Comparison of ENCODE assay signal across 11 cellular contexts in the genomic region with DNA sequence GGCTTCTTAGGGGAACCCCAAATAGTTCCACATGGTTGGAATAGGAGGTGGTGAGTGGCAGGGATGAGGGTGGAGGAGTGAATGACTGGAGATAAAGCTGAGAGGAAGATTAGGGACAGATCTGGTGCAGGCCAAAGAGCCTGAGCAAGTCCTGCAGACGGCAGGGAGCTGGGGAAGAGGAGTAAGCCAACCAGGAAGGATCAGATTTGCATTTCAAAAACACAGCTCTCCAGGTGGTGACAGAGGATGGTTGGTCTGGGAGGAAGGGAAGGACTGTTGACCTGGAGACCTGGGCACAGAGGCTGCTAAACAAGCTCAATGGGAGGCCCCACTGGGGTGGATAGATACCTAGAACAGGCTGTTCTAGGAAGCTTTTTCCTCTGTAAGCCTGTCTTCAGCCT. TPM values are rescaled to one million over a fixed set of nuclear protein-coding genes. Genes with fewer than 3 reads are reported as not detected.
DNase-seq lines count a peak whose midpoint lies in the region; ATAC-seq, FAIRE-seq and TF ChIP-seq lines count a peak whose summit lies in the region.
"Had no signal": no experiment of that assay in that cellular context is flagged by ENCODE, and none has a peak within 500 bp of the region (broad histone marks: within the 10 kb centered on the region; RNA-seq: fewer than 3 reads in every experiment).

No MANE protein-coding gene starts in this region.

- H3K4me1 ChIP-seq in BLaER1 treated with 17β-estradiol and CSF1 and Interleukin-3, amounts not matched to agents 10 nM and 100 nM, result peaks cover 77 to 95% (median 89%) of the 10 kb centered on the region in 10 experiments
- H3K4me1 ChIP-seq in IMR-90 (ENCODE audit: control insufficient read depth, insufficient read depth, low read length) (peaks cover 7% of the 10 kb centered on the region; the same call in 1 of the 2 replicates), mesendoderm (ENCODE audit: control insufficient read depth, low read depth, low read length) (peaks cover 21% of the 10 kb centered on the region)
- H3K4me1 ChIP-seq: psoas muscle had no signal

- H3K9me1 ChIP-seq in IMR-90 (ENCODE audit: insufficient read depth, low read length), result peaks cover 8% of the 10 kb centered on the region; the same call in 1 of the 2 replicates

- H3K9ac ChIP-seq in BLaER1 treated with 17β-estradiol and CSF1 and Interleukin-3, amounts not matched to agents 10 nM and 100 nM, result peak overlapping the region; percentile 65 to 88 (median 78)
- H3K9ac ChIP-seq in IMR-90 (ENCODE audit: low read depth, low read length) (no peak overlapping the region), mesendoderm (ENCODE audit: low read length) (no peak overlapping the region)

- no CpG with 5 or more reads among the region's 1 CpG for WGBS in IMR-90 (ENCODE audit: extremely low coverage in 2 of 2, insufficient read length in 1 of 2), 2 experiments
- whole genome bisulfite sequencing in mesendoderm (ENCODE audit: extremely low coverage, insufficient coverage, low lambda C conversion rate), result no CpG with 5 or more reads among the region's 1 CpG

- POLR2A ChIA-PET in IMR-90 (lab: Charles Lee; ENCODE audit: unreplicated experiment) (no interaction called here), MCF 10A (lab: Yijun Ruan, JAX) (interaction anchor here (0.8 to 6.0 kb wide), 13 partner anchors 12 to 143 kb away, joined by 3 to 80 read pairs (median 4); a partner anchor contains a TSS)

- no peak overlapping the region for H3K18ac ChIP-seq in IMR-90 (ENCODE audit: low read depth, low read length)
- no peak overlapping the region for H3K18ac ChIP-seq in mesendoderm (ENCODE audit: low read length)

- H3K4me3 Mint-ChIP-seq in MCF 10A (ENCODE audit: unreplicated experiment), result peak overlapping the region; percentile 21
- H3K4me3 Mint-ChIP-seq: activated T-cell treated with anti-CD3 and anti-CD28 coated beads, Interleukin-2, amount 50 U/mL, for 4 hours had no signal

- 0 out of 2 replicates have a peak overlapping the region, but pooled peaks have one; percentile 4 for H2AK5ac ChIP-seq in IMR-90 (ENCODE audit: low read depth, low read length)
- no peak overlapping the region for H2AK5ac ChIP-seq in mesendoderm (ENCODE audit: low read length)

- peaks cover 21 to 33% (median 27%) of the 10 kb centered on the region in 11 experiments for H3K27me3 ChIP-seq in BLaER1 treated with 17β-estradiol and CSF1 and Interleukin-3, amounts not matched to agents 10 nM and 100 nM
- H3K27me3 ChIP-seq in IMR-90 (ENCODE audit: control insufficient read depth, insufficient read depth, low read length) (peaks cover 30% of the 10 kb centered on the region), mesendoderm (ENCODE audit: insufficient read depth, low read length, poor library complexity) (no peaks in the 10 kb centered on the region)

- no peak for TF ChIP-seq RAD21 in IMR-90 (IDR thresholded peaks at IDR 0.05; ENCODE audit: low read length)

- H3K36me3 ChIP-seq in BLaER1 treated with 17β-estradiol and CSF1 and Interleukin-3, amounts not matched to agents 10 nM and 100 nM, result no peaks in the 10 kb centered on the region
- no peaks in the 10 kb centered on the region for H3K36me3 ChIP-seq in IMR-90 (ENCODE audit: control insufficient read depth, insufficient read depth, low read length)
- H3K36me3 ChIP-seq in mesendoderm (ENCODE audit: control insufficient read depth, insufficient read depth, low read length), result no peaks in the 10 kb centered on the region

- H3K4me3 ChIP-seq in BLaER1 treated with 17β-estradiol and CSF1 and Interleukin-3, amounts not matched to agents 10 nM and 100 nM, result peak overlapping the region in 4 of 10 experiments; percentile 7 to 16 (median 10); a peak in 3 of 20 replicates
- H3K4me3 ChIP-seq in IMR-90 (ENCODE audit: insufficient read depth, low read depth, low read length) (no peak overlapping the region), mesendoderm (ENCODE audit: low read length) (no peak overlapping the region)
- H3K4me3 ChIP-seq: psoas muscle had no signal

- H3K9me3 ChIP-seq in BLaER1 treated with 17β-estradiol and CSF1 and Interleukin-3, amounts not matched to agents 10 nM and 100 nM (replicated peaks in 1 of 11), result no peaks in the 10 kb centered on the region
- H3K9me3 ChIP-seq in IMR-90 (ENCODE audit: control insufficient read depth, insufficient read depth, low read length), result no peaks in the 10 kb centered on the region
- H3K9me3 ChIP-seq: psoas muscle had no signal

- H2BK15ac ChIP-seq in IMR-90 (ENCODE audit: low read depth, low read length) (no peak overlapping the region), mesendoderm (replicated peaks; ENCODE audit: low read depth) (no peak overlapping the region)

- ATAC-seq in IMR-90 (ENCODE audit: low read depth) (no peak), HG02678 (IDR thresholded peaks at IDR 0.05; ENCODE audit: unreplicated experiment) (no peak), GM18519 (IDR thresholded peaks at IDR 0.05; ENCODE audit: low FRiP score, unreplicated experiment) (no peak)
- ATAC-seq: activated T-cell treated with anti-CD3 and anti-CD28 coated beads, Interleukin-2, amount 50 U/mL, for 4 hours had no signal

- no peak for TF ChIP-seq POLR2A in IMR-90 (IDR thresholded peaks at IDR 0.05; ENCODE audit: low read depth, low read length)

- TF ChIP-seq CTCF in IMR-90 (conservative IDR thresholded peaks at IDR 0.05; ENCODE audit: low read depth, low read length) (no peak), MCF 10A (IDR thresholded peaks at IDR 0.05; ENCODE audit: unreplicated experiment) (no peak)

- H4K20me1 ChIP-seq in BLaER1 treated with 17β-estradiol and CSF1 and Interleukin-3, amounts not matched to agents 10 nM and 100 nM, result no peaks in the 10 kb centered on the region
- 0 out of 2 replicates have a peak, but pooled peaks cover 2% of the 10 kb centered on the region for H4K20me1 ChIP-seq in IMR-90 (ENCODE audit: insufficient read depth, low read length)

- CTCF ChIA-PET in IMR-90 (lab: Yijun Ruan, JAX) (interaction anchor here (0.6 kb wide), 1 partner anchor 365 kb away, joined by 3 read pairs; no protein-coding TSS in a partner anchor), MCF 10A (lab: Yijun Ruan, JAX) (interaction anchor here (0.7 to 7.8 kb wide), 8 partner anchors 11 to 143 kb away, joined by 3 to 66 read pairs (median 4); a partner anchor contains a TSS)

- intact Hi-C loops in IMR-90 (cut with micrococcal nuclease), result no loop called here
- intact Hi-C loops in MCF 10A (cut with micrococcal nuclease), result loop anchor here (5.0 kb wide), 1 partner anchor 40 kb away; no protein-coding TSS in a partner anchor

- no peak overlapping the region; the same call in 1 of the 2 replicates for H3K4ac ChIP-seq in IMR-90 (ENCODE audit: low read depth, low read length)
- H3K4ac ChIP-seq in mesendoderm (ENCODE audit: low read depth, low read length), result no peak overlapping the region

- peaks cover 41% of the 10 kb centered on the region for H3K4me1 Mint-ChIP-seq in MCF 10A (ENCODE audit: insufficient read depth, unreplicated experiment)

- no peaks in the 10 kb centered on the region for H3K27me3 Mint-ChIP-seq in MCF 10A (ENCODE audit: insufficient read depth, unreplicated experiment)

- H3K14ac ChIP-seq in IMR-90 (replicated peaks; ENCODE audit: low read depth, low read length), result no peak overlapping the region

- H3K56ac ChIP-seq in IMR-90 (ENCODE audit: extremely low read depth, insufficient read depth, low read length) (no peak overlapping the region), mesendoderm (ENCODE audit: low read length) (no peak overlapping the region)

- H4K8ac ChIP-seq in IMR-90 (ENCODE audit: low read depth in 2 of 2, low read length in 2 of 2) (no peak overlapping the region), mesendoderm (ENCODE audit: low read depth, low read length) (no peak overlapping the region)

- H4K5ac ChIP-seq in IMR-90 (ENCODE audit: low read depth, low read length) (no peak overlapping the region), mesendoderm (ENCODE audit: low read length) (no peak overlapping the region)

- no peak overlapping the region for H2AFZ ChIP-seq in IMR-90 (replicated peaks; ENCODE audit: low read length, poor library complexity)

- dilution Hi-C loops in IMR-90 (cut with HindIII; ENCODE audit: low sequenced_read_pairs, unreplicated experiment), result no loop called here

- H2BK20ac ChIP-seq in IMR-90 (ENCODE audit: low read depth, low read length), result no peak overlapping the region

- H3K36me3 Mint-ChIP-seq in MCF 10A (ENCODE audit: insufficient read depth, unreplicated experiment), result no peaks in the 10 kb centered on the region

- no peak for DNase-seq in IMR-90
- DNase-seq in MCF 10A (ENCODE audit: unreplicated experiment), result peak; percentile 11
- peak; percentile 95 for DNase-seq in mesendoderm
- no peak for DNase-seq in RCC 7860 (ENCODE audit: low spot score)
- DNase-seq in middle frontal gyrus (ENCODE audit: extremely low spot score, low spot score), result no peak
- DNase-seq: activated T-cell treated with anti-CD3 and anti-CD28 coated beads, Interleukin-2, amount 50 U/mL, for 4 hours; psoas muscle; T-helper 2 cell had no signal

- H2AK9ac ChIP-seq in IMR-90 (replicated peaks; ENCODE audit: low read depth, low read length, poor library complexity), result no peak overlapping the region

- H2BK5ac ChIP-seq in IMR-90 (ENCODE audit: low read depth, low read length, poor library complexity, severe bottlenecking) (no peak overlapping the region), mesendoderm (ENCODE audit: low read length) (no peak overlapping the region)

- H3K27ac Mint-ChIP-seq in MCF 10A (ENCODE audit: low read depth, unreplicated experiment), result peak overlapping the region; percentile 63

- no peaks in the 10 kb centered on the region for H3K79me1 ChIP-seq in IMR-90 (ENCODE audit: low read depth in 1 of 2, low read length in 2 of 2)
- no peaks in the 10 kb centered on the region for H3K79me1 ChIP-seq in mesendoderm (ENCODE audit: low read length)

- H2BK120ac ChIP-seq in IMR-90 (ENCODE audit: low read depth, low read length) (no peak overlapping the region), mesendoderm (ENCODE audit: low read depth, low read length) (no peak overlapping the region)

- BruUV-seq in IMR-90 (replicated peaks; lab: Mats Ljungman, UMichigan), result no TSS peak
- no TSS peak for BruUV-seq in MCF 10A (replicated peaks; lab: Mats Ljungman, UMichigan)

- peak overlapping the region; percentile 80 to 96 (median 85) for H3K4me2 ChIP-seq in BLaER1 treated with 17β-estradiol and CSF1 and Interleukin-3, amounts not matched to agents 10 nM and 100 nM
- H3K4me2 ChIP-seq in IMR-90 (ENCODE audit: low read depth, low read length) (no peak overlapping the region), mesendoderm (ENCODE audit: low read length) (no peak overlapping the region)

- H3K27ac ChIP-seq in BLaER1 treated with 17β-estradiol and CSF1 and Interleukin-3, amounts not matched to agents 10 nM and 100 nM, result peak overlapping the region; percentile 83 to 99 (median 95)
- H3K27ac ChIP-seq in IMR-90 (ENCODE audit: insufficient read depth, low read length) (no peak overlapping the region), mesendoderm (ENCODE audit: low read depth, low read length) (no peak overlapping the region)
- H3K27ac ChIP-seq: psoas muscle had no signal

- no peak overlapping the region for H4K91ac ChIP-seq in IMR-90 (ENCODE audit: insufficient read depth, low read depth, low read length)

- H3K23ac ChIP-seq in IMR-90 (ENCODE audit: low read depth, low read length), result no peak overlapping the region
- no peak overlapping the region for H3K23ac ChIP-seq in mesendoderm (ENCODE audit: low read length)

- FAIRE-seq in RCC 7860 (lab: Jason Lieb, UNC), result no peak

- no peaks in the 10 kb centered on the region for H3K79me2 ChIP-seq in mesendoderm (ENCODE audit: control insufficient read depth, insufficient read depth, low read length)

- H3K9me3 Mint-ChIP-seq in MCF 10A (ENCODE audit: unreplicated experiment), result no peaks in the 10 kb centered on the region
- H3K9me3 Mint-ChIP-seq: activated T-cell treated with anti-CD3 and anti-CD28 coated beads, Interleukin-2, amount 50 U/mL, for 4 hours had no signal

- in situ Hi-C loops in IMR-90 (cut with MboI; ENCODE audit: low sequenced_read_pairs), result no loop called here

RNA-seq across cellular contexts. Expression of a gene that starts 56.8 kb away (rescaled TPM):
- total RNA-seq in IMR-90 (2012; rRNA removed), result 12.5 and 13.9 TPM in 2 replicates
- 33.6 and 33.7 TPM in 2 replicates for polyA plus RNA-seq in IMR-90 (2012; rRNA removed)
- polyA plus RNA-seq in IMR-90 (2012; cell fraction: cytosol; rRNA removed), result 25.6 and 29.3 TPM in 2 replicates
- 15.7 and 18.4 TPM in 2 replicates for polyA plus RNA-seq in IMR-90 (2012; cell fraction: nucleus; rRNA removed; ENCODE audit: low replicate concordance)
- total RNA-seq in MCF 10A (2022), result 6.7 and 10.1 TPM in 2 replicates
- polyA plus RNA-seq in mesendoderm (2013, experiment 1 of 2), result 18.5 TPM
- 19.8 TPM for polyA plus RNA-seq in mesendoderm (2013, experiment 2 of 2)

Comparison
In these comparisons a context has a peak if more than half of its experiments do, and no peak if none do; other contexts are left out.
1. H3K27ac ChIP-seq: peak in BLaER1 treated with 17β-estradiol and CSF1 and Interleukin-3, amounts not matched to agents 10 nM and 100 nM (11 of 11); none in IMR-90 (single experiment) and mesendoderm (single experiment).
2. H3K4me2 ChIP-seq: peak in BLaER1 treated with 17β-estradiol and CSF1 and Interleukin-3, amounts not matched to agents 10 nM and 100 nM (11 of 11); none in IMR-90 (single experiment) and mesendoderm (single experiment).
3. H3K9ac ChIP-seq: peak in BLaER1 treated with 17β-estradiol and CSF1 and Interleukin-3, amounts not matched to agents 10 nM and 100 nM (11 of 11); none in IMR-90 (single experiment) and mesendoderm (single experiment).
4. DNase-seq: peak in MCF 10A (single experiment) and mesendoderm (single experiment); none in IMR-90 (single experiment), RCC 7860 (single experiment) and middle frontal gyrus (single experiment).